In the genomic region with DNA sequence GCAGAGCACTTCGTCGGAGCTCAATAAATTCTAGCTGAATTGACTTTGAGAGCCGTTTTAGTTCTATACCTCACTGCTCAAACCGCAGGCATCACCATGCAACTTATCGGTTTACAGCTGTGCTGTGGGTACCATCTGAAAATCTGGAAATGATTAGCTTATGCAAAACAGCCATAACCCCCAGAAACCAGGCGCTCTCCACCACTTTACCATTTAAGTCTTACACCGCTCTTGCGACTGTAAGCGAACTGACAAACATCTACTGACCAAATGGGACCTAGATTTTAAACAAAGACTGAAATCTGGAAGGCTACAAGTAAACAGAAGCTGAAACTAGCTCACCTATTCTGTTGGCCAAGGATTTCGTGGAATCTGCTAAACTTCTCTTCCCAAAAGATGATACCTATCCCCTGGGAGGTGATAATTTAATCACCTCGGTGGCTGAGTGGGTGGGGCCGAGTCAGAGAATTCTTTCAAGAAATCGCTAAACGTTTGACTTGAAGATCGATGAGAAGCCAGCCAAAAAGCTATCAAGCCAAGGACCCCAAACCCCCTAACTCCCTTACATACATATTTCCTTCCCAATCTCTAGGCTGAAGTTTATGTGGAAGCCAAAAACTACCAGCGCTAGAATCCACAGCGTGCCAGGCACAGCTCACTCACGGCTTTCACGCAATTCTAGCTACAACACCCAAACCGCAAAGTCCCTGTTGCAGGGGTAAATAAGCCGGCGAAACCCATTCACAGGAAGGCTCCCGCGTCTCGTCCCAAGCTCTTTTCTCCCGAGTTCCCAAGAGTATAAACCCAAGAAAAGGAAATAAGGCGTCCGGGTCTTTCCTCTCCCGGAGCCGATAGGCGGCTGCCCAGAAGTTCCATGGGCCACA, we compare ENCODE assay signal across 8 cellular contexts. TPM values are rescaled to one million over a fixed set of nuclear protein-coding genes. Genes with fewer than 3 reads are reported as not detected.
DNase-seq lines count a peak whose midpoint lies in the region; ATAC-seq, FAIRE-seq and TF ChIP-seq lines count a peak whose summit lies in the region.

No MANE protein-coding gene starts in this region.

- H3K4me3 ChIP-seq in HUES64 (ENCODE audit: low read length) = peak overlapping the region; percentile 97
- peak overlapping the region; percentile 35 to 75 (median 64) for H3K4me3 ChIP-seq in adrenal gland
- H3K4me3 ChIP-seq in kidney epithelial cell (ENCODE audit: low read depth, low read length) = peak overlapping the region; percentile 99
- H3K4me3 ChIP-seq in stomach smooth muscle (ENCODE audit: low read length in 2 of 2) = peak overlapping the region; percentile 81 to 99

- TF ChIP-seq CTCF in adrenal gland (IDR thresholded peaks at IDR 0.05) (no peak), kidney epithelial cell (IDR thresholded peaks at IDR 0.05; ENCODE audit: insufficient read depth, low read length, poor library complexity, severe bottlenecking) (no peak)

- H3K9me3 ChIP-seq in HUES64 (ENCODE audit: insufficient read depth, low read depth, low read length) = no peaks in the 10 kb centered on the region
- H3K9me3 ChIP-seq in adrenal gland (replicated peaks in 1 of 3) = no peaks in the 10 kb centered on the region
- no peaks in the 10 kb centered on the region for H3K9me3 ChIP-seq in stomach smooth muscle (ENCODE audit: control insufficient read depth in 2 of 2, low read length in 2 of 2)

- H3K4me1 ChIP-seq in HUES64 (ENCODE audit: insufficient read depth, low read length) (no peaks in the 10 kb centered on the region; the same call in 1 of the 2 replicates), adrenal gland (replicated peaks in 1 of 2) (peaks cover 12 to 27% of the 10 kb centered on the region in 2 donors), stomach smooth muscle (ENCODE audit: control insufficient read depth, insufficient read depth, low read length) (peaks cover 13% of the 10 kb centered on the region)

- 13% methylated on average over 30 of the region's 31 CpGs for WGBS in HUES64
- 7 to 15% (median 7%) methylated on average over 19 to 31 of the region's 31 CpGs for WGBS in adrenal gland, 4 donors

- peaks cover 3% of the 10 kb centered on the region for H3K27me3 ChIP-seq in HUES64 (ENCODE audit: insufficient read depth, low read length)
- H3K27me3 ChIP-seq in adrenal gland = no peaks in the 10 kb centered on the region
- no peaks in the 10 kb centered on the region for H3K27me3 ChIP-seq in kidney epithelial cell (ENCODE audit: control insufficient read depth, insufficient read depth, low read length)
- no peaks in the 10 kb centered on the region for H3K27me3 ChIP-seq in stomach smooth muscle (ENCODE audit: control insufficient read depth in 1 of 2, insufficient read depth in 2 of 2, low read length in 2 of 2)

- H3K36me3 ChIP-seq in HUES64 (ENCODE audit: insufficient read depth, low read length) = no peaks in the 10 kb centered on the region
- H3K36me3 ChIP-seq in adrenal gland (replicated peaks in 1 of 2) = no peaks in the 10 kb centered on the region
- H3K36me3 ChIP-seq in kidney epithelial cell (ENCODE audit: control insufficient read depth, insufficient read depth, low read length) = no peaks in the 10 kb centered on the region
- H3K36me3 ChIP-seq in stomach smooth muscle (ENCODE audit: control insufficient read depth in 2 of 2, insufficient read depth in 2 of 2, low read length in 2 of 2) = no peaks in the 10 kb centered on the region

- FAIRE-seq in GM12891 (lab: Jason Lieb, UNC) = peak; percentile 90

- intact Hi-C loops in adrenal gland (cut with DNase I) = loop anchor here in 1 of 2 donors (10.0 kb wide), 1 partner anchor 49 kb away; the partner anchor contains the start of gene UEVLD

- ATAC-seq in GM21423 (IDR thresholded peaks at IDR 0.05; ENCODE audit: unreplicated experiment) (peak; percentile 62), esophagus mucosa (no peak)

- H3K27ac ChIP-seq in HUES64 (ENCODE audit: low read depth, low read length) (peak overlapping the region; percentile 71; the same call in 1 of the 2 replicates), adrenal gland (peak overlapping the region; percentile 86 to 98 (median 88)), stomach smooth muscle (ENCODE audit: low read length) (peak overlapping the region; percentile 97)

- peak; percentile 18 for DNase-seq in GM12891 (ENCODE audit: insufficient read length, low spot score)
- DNase-seq in adrenal gland = peak in 1 of 7 donors; percentile 21
- DNase-seq in kidney epithelial cell (ENCODE audit: low read depth) = no peak
- no peak for DNase-seq in HPDE6-E6E7 (ENCODE audit: extremely low spot score)

- H3K9ac ChIP-seq in HUES64 (ENCODE audit: low read depth, low read length) (peak overlapping the region; percentile 92), stomach smooth muscle (ENCODE audit: low read length in 2 of 2) (peak overlapping the region; percentile 89 to 97)

- TF ChIP-seq POLR2A in GM12891 (IDR thresholded peaks at IDR 0.05; ENCODE audit: low read depth, low read length) = peak; percentile 29; the same call in 1 of the 2 replicates
- TF ChIP-seq POLR2A in adrenal gland (IDR thresholded peaks at IDR 0.05) = no peak

TF ChIP-seq in GM12891, 5 proteins besides CTCF, POLR2A, EP300 and RAD21:
- TF ChIP-seq TAF1 (IDR thresholded peaks at IDR 0.05; ENCODE audit: low read depth, low read length) = peak; percentile 21; the same call in 1 of the 2 replicates
- TF ChIP-seq SPI1 (IDR thresholded peaks at IDR 0.05; ENCODE audit: low read depth, low read length) = no peak
- TF ChIP-seq POU2F2 (IDR thresholded peaks at IDR 0.05; ENCODE audit: low read depth, low read length) = peak; percentile 98
- no peak for TF ChIP-seq PAX5 (IDR thresholded peaks at IDR 0.05; ENCODE audit: insufficient read depth, low read length, severe bottlenecking)
- TF ChIP-seq POLR2AphosphoS5 (IDR thresholded peaks at IDR 0.05; ENCODE audit: low read depth, low read length) = no peak
TF ChIP-seq in GM12891: peak in this region for 2.

RNA-seq across cellular contexts. Expression of gene SPTY2D1, which starts 0.6 kb away (rescaled TPM):
- 8.9 TPM for polyA plus RNA-seq in GM12891 (2012; ENCODE audit: low read depth, missing spikeins)
- 9.2 TPM for polyA plus RNA-seq in HUES64 (2013, experiment 1 of 2)
- polyA plus RNA-seq in HUES64 (2013, experiment 2 of 2) = 9.4 TPM
- total RNA-seq in adrenal gland = 10 to 100 TPM; 11.1 to 26.4 (median 18.6) TPM
- polyA plus RNA-seq in adrenal gland = 10 to 100 TPM in 1 of 3 donors, 1 to 10 TPM in 2; 2.5 to 44.5 (median 3.1) TPM
- 17.0 and 18.1 TPM in 2 replicates for total RNA-seq in kidney epithelial cell
- total RNA-seq in esophagus mucosa = 14.4 TPM

RNA-seq across cellular contexts. Expression of gene MISFA, which starts 33.9 kb away (rescaled TPM):
- polyA plus RNA-seq in GM12891 (2012; ENCODE audit: low read depth, missing spikeins) = 2.3 TPM
- polyA plus RNA-seq in HUES64 (2013, experiment 1 of 2) = 1.8 TPM
- polyA plus RNA-seq in HUES64 (2013, experiment 2 of 2) = 1.6 TPM
- total RNA-seq in adrenal gland (10 to 100 TPM in 1 of 8 donors, 1 to 10 TPM in 4, under 1 TPM in 1, not detected in 2; 0.55 to 17.3 (median 3.5) TPM), kidney epithelial cell (7.4 TPM in 1 of 2 replicates, not detected in the other), esophagus mucosa (2.6 TPM)
- polyA plus RNA-seq in adrenal gland = 1 to 10 TPM; 1.8 to 8.7 (median 3.7) TPM

RNA-seq across cellular contexts. Expression of gene UEVLD, which starts 45.0 kb away (rescaled TPM):
- polyA plus RNA-seq in GM12891 (2012; ENCODE audit: low read depth, missing spikeins) = 9.0 TPM
- polyA plus RNA-seq in HUES64 (2013, experiment 1 of 2) = 5.0 TPM
- polyA plus RNA-seq in HUES64 (2013, experiment 2 of 2) = 4.8 TPM
- total RNA-seq in adrenal gland (10 to 100 TPM in 7 of 8 donors, 1 to 10 TPM in 1; 9.6 to 30.1 (median 23.5) TPM), kidney epithelial cell (42.0 and 43.5 TPM in 2 replicates), esophagus mucosa (20.1 TPM)
- polyA plus RNA-seq in adrenal gland = 10 to 100 TPM in 1 of 3 donors, 1 to 10 TPM in 2; 4.1 to 29.4 (median 6.0) TPM
